1 cellular context compared by ENCODE assay signal in genomic region chr10:34737772-34738169, GRCh38.
A peak's percentile ranks its signal among the peaks of the same experiment; 100 is the strongest.
TF ChIP-seq lines count a peak whose summit lies in the region.

No MANE protein-coding gene starts in this region.

TF ChIP-seq in H1, 55 proteins besides CTCF, POLR2A, EP300 and RAD21:
- TF ChIP-seq SIRT6 (IDR thresholded peaks at IDR 0.05; ENCODE audit: low read length) (no peak), MAX (IDR thresholded peaks at IDR 0.05) (0 out of 2 replicates have a peak, but pooled peaks have one; percentile 7)
